ENCODE assay signal across 1 cellular context in genomic region chr20:3716195-3716834, GRCh38.
TF ChIP-seq lines count a peak whose summit lies in the region.

No MANE protein-coding gene starts in this region.

TF ChIP-seq in HepG2, 621 proteins besides CTCF, POLR2A, EP300 and RAD21 (continued from another document):
- 0 out of 2 replicates have a peak, but pooled peaks have one; percentile 28 for TF ChIP-seq ZNF263 (CRISPR knock-in tag; IDR thresholded peaks at IDR 0.05)
- 0 out of 2 replicates have a peak, but pooled peaks have one; percentile 43 for TF ChIP-seq SAFB2 (CRISPR knock-in tag; IDR thresholded peaks at IDR 0.05; ENCODE audit: borderline replicate concordance, low read depth)
- 0 out of 2 replicates have a peak, but pooled peaks have one; percentile 22 for TF ChIP-seq MED1 (CRISPR knock-in tag; IDR thresholded peaks at IDR 0.05)
- TF ChIP-seq AGO2 (optimal IDR thresholded peaks at IDR 0.05; ENCODE audit: low read depth, low read length), result no peak
- no peak for TF ChIP-seq SOX6 (IDR thresholded peaks at IDR 0.05)
- TF ChIP-seq SOX6 (CRISPR knock-in tag; IDR thresholded peaks at IDR 0.05), result no peak
- TF ChIP-seq KDM5B (CRISPR knock-in tag; IDR thresholded peaks at IDR 0.05; ENCODE audit: borderline replicate concordance), result peak; percentile 52; the same call in 1 of the 2 replicates
- 0 out of 2 replicates have a peak, but pooled peaks have one; percentile 14 for TF ChIP-seq GATAD2A (CRISPR knock-in tag; IDR thresholded peaks at IDR 0.05)
- 0 out of 2 replicates have a peak, but pooled peaks have one; percentile 45 for TF ChIP-seq TARDBP (CRISPR knock-in tag; IDR thresholded peaks at IDR 0.05)
- no peak for TF ChIP-seq STAT6 (CRISPR knock-in tag; IDR thresholded peaks at IDR 0.05; ENCODE audit: borderline replicate concordance)
- TF ChIP-seq SMC3 (IDR thresholded peaks at IDR 0.05; ENCODE audit: low read length), result peak; percentile 91
- TF ChIP-seq ZNF639 (CRISPR knock-in tag; conservative IDR thresholded peaks at IDR 0.05), result no peak
- TF ChIP-seq ATF6 (CRISPR knock-in tag; conservative IDR thresholded peaks at IDR 0.05), result 0 out of 2 replicates have a peak, but pooled peaks have one; percentile 50
- no peak for TF ChIP-seq ZBTB37 (CRISPR knock-in tag; IDR thresholded peaks at IDR 0.05)
- TF ChIP-seq ZBTB26 (CRISPR knock-in tag; IDR thresholded peaks at IDR 0.05; ENCODE audit: borderline replicate concordance), result no peak
- TF ChIP-seq ZNF3 (CRISPR knock-in tag; IDR thresholded peaks at IDR 0.05), result 0 out of 2 replicates have a peak, but pooled peaks have one; percentile 18
- TF ChIP-seq RXRB (CRISPR knock-in tag; IDR thresholded peaks at IDR 0.05; ENCODE audit: borderline replicate concordance), result 0 out of 2 replicates have a peak, but pooled peaks have one; percentile 21
- peak; percentile 45 for TF ChIP-seq TEAD3 (CRISPR knock-in tag; optimal IDR thresholded peaks at IDR 0.05; ENCODE audit: borderline replicate concordance)
- TF ChIP-seq AHDC1 (CRISPR knock-in tag; IDR thresholded peaks at IDR 0.05; ENCODE audit: borderline replicate concordance), result no peak
- no peak for TF ChIP-seq ZBTB33 (CRISPR knock-in tag; IDR thresholded peaks at IDR 0.05)
- 0 out of 2 replicates have a peak, but pooled peaks have one; percentile 52 for TF ChIP-seq BORCS8-MEF2B (CRISPR knock-in tag; IDR thresholded peaks at IDR 0.05)
- TF ChIP-seq HNF1B (CRISPR knock-in tag; IDR thresholded peaks at IDR 0.05), result peak; percentile 46; the same call in 1 of the 2 replicates
- no peak for TF ChIP-seq NONO (IDR thresholded peaks at IDR 0.05)
- TF ChIP-seq NONO (CRISPR knock-in tag; conservative IDR thresholded peaks at IDR 0.05), result 0 out of 2 replicates have a peak, but pooled peaks have one; percentile 14
